In the genomic region with DNA sequence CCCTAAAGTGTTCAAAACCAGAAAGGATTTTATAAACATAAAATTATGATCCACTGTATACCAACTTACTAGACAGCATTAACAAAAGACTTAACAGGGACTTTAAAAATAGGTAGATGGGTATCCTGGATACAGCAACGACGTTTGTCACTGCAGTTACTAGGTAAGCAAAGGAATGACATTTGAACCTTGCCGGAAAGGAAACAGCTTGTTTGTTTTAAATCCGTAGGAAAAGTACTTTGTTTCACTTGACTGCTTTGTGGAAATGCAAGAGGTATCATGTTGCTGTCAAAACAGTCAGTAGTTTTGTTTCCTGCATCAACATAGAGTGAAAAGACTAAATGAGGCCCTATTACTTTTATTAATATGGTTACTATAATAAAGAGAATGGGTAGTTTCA, we compare ENCODE assay signal across 8 cellular contexts.
DNase-seq lines count a peak whose midpoint lies in the region; ATAC-seq and TF ChIP-seq lines count a peak whose summit lies in the region.

No MANE protein-coding gene starts in this region.

- POLR2A ChIA-PET in WTC11 (lab: Charles Lee), result no interaction called here

- H3K4me2 ChIP-seq in GM23338, result no peak overlapping the region

- ATAC-seq in GM23338 (no peak), WTC11 (no peak), GM18511 (IDR thresholded peaks at IDR 0.05; ENCODE audit: unreplicated experiment) (no peak)

- H3K4me3 ChIP-seq in GM23338, result no peak overlapping the region
- H3K4me3 ChIP-seq in endodermal cell (ENCODE audit: low read length), result no peak overlapping the region
- no peak overlapping the region for H3K4me3 ChIP-seq in HAP-1

- no peaks in the 10 kb centered on the region for H4K20me1 ChIP-seq in GM23338 (replicated peaks; ENCODE audit: insufficient read depth)

- peak; percentile 28 for DNase-seq in GM23338 (ENCODE audit: low spot score)
- DNase-seq in WTC11 (ENCODE audit: low spot score), result no peak
- DNase-seq in kidney tubule cell (ENCODE audit: low spot score), result peak; percentile 89
- no peak for DNase-seq in NCI-H187 treated with DMSO at 0.1 percent for 48 hours (lab: John Stamatoyannopoulos, UW)
- no peak for DNase-seq in endodermal cell
- DNase-seq in HAP-1 (ENCODE audit: low spot score in 2 of 2), result no peak

- CTCF ChIA-PET in WTC11 (lab: Charles Lee), result no interaction called here

- peaks cover 16% of the 10 kb centered on the region; the same call in 2 of the 3 replicates for H3K4me1 Mint-ChIP-seq in GM23338
- H3K4me1 Mint-ChIP-seq in WTC11, result peaks cover 24% of the 10 kb centered on the region
- H3K4me1 Mint-ChIP-seq in endodermal cell, result peaks cover 6% of the 10 kb centered on the region

- H3K27ac Mint-ChIP-seq in GM23338, result no peak overlapping the region
- 0 out of 2 replicates have a peak overlapping the region, but pooled peaks have one; percentile 53 for H3K27ac Mint-ChIP-seq in WTC11
- H3K27ac Mint-ChIP-seq in endodermal cell, result no peak overlapping the region

- H3K27ac ChIP-seq in 22Rv1 (peak overlapping the region; percentile 46), GM23338 (ENCODE audit: low read depth) (no peak overlapping the region), endodermal cell (ENCODE audit: low read depth, low read length) (no peak overlapping the region)

- no peak overlapping the region for H2AFZ ChIP-seq in GM23338

- 69% methylated on average over 3 to 4 of the region's 4 CpGs for WGBS in endodermal cell (ENCODE audit: insufficient coverage in 1 of 2, insufficient read length in 1 of 2), 2 experiments

- no peaks in the 10 kb centered on the region for H3K9me3 Mint-ChIP-seq in GM23338
- H3K9me3 Mint-ChIP-seq in WTC11, result no peaks in the 10 kb centered on the region
- H3K9me3 Mint-ChIP-seq in endodermal cell, result no peaks in the 10 kb centered on the region

- peaks cover 3% of the 10 kb centered on the region for H3K27me3 Mint-ChIP-seq in GM23338 (ENCODE audit: insufficient read depth, low read depth, poor library complexity)
- no peaks in the 10 kb centered on the region for H3K27me3 Mint-ChIP-seq in WTC11 (ENCODE audit: low read depth)
- no peaks in the 10 kb centered on the region for H3K27me3 Mint-ChIP-seq in endodermal cell (ENCODE audit: insufficient read depth)

- in situ Hi-C loops in HAP-1 (cut with MboI; ENCODE audit: low sequenced_read_pairs), result loop anchor here (25.0 kb wide), 1 partner anchor 224 kb away; the partner anchor contains the start of genes HINT1 and LYRM7

- no peaks in the 10 kb centered on the region for H3K27me3 ChIP-seq in GM23338 (ENCODE audit: insufficient read depth)
- H3K27me3 ChIP-seq in endodermal cell (ENCODE audit: control insufficient read depth, insufficient read depth, low read length, poor library complexity, severe bottlenecking), result no peaks in the 10 kb centered on the region
- no peaks in the 10 kb centered on the region for H3K27me3 ChIP-seq in HAP-1 (ENCODE audit: low read depth)

- H3K4me1 ChIP-seq in GM23338 (ENCODE audit: insufficient read depth), result peaks cover 14% of the 10 kb centered on the region
- peaks cover 3% of the 10 kb centered on the region for H3K4me1 ChIP-seq in endodermal cell (ENCODE audit: control insufficient read depth, insufficient read depth, low read length)
- H3K4me1 ChIP-seq in HAP-1, result no peaks in the 10 kb centered on the region; the same call in 1 of the 2 replicates

- no peaks in the 10 kb centered on the region for H3F3A ChIP-seq in GM23338 (replicated peaks; ENCODE audit: low read depth)

- H3K36me3 ChIP-seq in GM23338 (ENCODE audit: insufficient read depth), result no peaks in the 10 kb centered on the region
- peaks cover 33% of the 10 kb centered on the region for H3K36me3 ChIP-seq in endodermal cell (ENCODE audit: control insufficient read depth, insufficient read depth, low read length)
- peaks cover 9% of the 10 kb centered on the region for H3K36me3 ChIP-seq in HAP-1 (replicated peaks)

- H3K36me3 Mint-ChIP-seq in GM23338 (ENCODE audit: low read depth) (peaks cover 2% of the 10 kb centered on the region; the same call in 1 of the 3 replicates), WTC11 (peaks cover 8% of the 10 kb centered on the region), endodermal cell (ENCODE audit: low read depth) (peaks cover 18% of the 10 kb centered on the region)

- TF ChIP-seq CTCF in 22Rv1 (IDR thresholded peaks at IDR 0.05), result no peak
- TF ChIP-seq CTCF in GM23338 (conservative IDR thresholded peaks at IDR 0.05; ENCODE audit: low read depth in 2 of 2), result no peak
- TF ChIP-seq CTCF in WTC11 (IDR thresholded peaks at IDR 0.05), result no peak
- no peak for TF ChIP-seq CTCF in endodermal cell (conservative IDR thresholded peaks at IDR 0.05)

- H3K9ac ChIP-seq in endodermal cell (ENCODE audit: extremely low read depth, low read length, poor library complexity, severe bottlenecking), result no peak overlapping the region

- no peaks in the 10 kb centered on the region for H3K9me2 ChIP-seq in GM23338 (ENCODE audit: insufficient read depth)

- 0 out of 2 replicates have a peak, but pooled peaks cover 9% of the 10 kb centered on the region for H3K79me2 ChIP-seq in GM23338 (replicated peaks; ENCODE audit: insufficient read depth)

- H3K9me3 ChIP-seq in endodermal cell (ENCODE audit: control insufficient read depth, low read length), result no peaks in the 10 kb centered on the region
- no peaks in the 10 kb centered on the region for H3K9me3 ChIP-seq in HAP-1

- H3K4me3 Mint-ChIP-seq in GM23338, result no peak overlapping the region
- no peak overlapping the region for H3K4me3 Mint-ChIP-seq in WTC11
- no peak overlapping the region for H3K4me3 Mint-ChIP-seq in endodermal cell

TF ChIP-seq in GM23338, 12 proteins besides CTCF, POLR2A, EP300 and RAD21 (continues in another document):
- TF ChIP-seq, protein P1, sequence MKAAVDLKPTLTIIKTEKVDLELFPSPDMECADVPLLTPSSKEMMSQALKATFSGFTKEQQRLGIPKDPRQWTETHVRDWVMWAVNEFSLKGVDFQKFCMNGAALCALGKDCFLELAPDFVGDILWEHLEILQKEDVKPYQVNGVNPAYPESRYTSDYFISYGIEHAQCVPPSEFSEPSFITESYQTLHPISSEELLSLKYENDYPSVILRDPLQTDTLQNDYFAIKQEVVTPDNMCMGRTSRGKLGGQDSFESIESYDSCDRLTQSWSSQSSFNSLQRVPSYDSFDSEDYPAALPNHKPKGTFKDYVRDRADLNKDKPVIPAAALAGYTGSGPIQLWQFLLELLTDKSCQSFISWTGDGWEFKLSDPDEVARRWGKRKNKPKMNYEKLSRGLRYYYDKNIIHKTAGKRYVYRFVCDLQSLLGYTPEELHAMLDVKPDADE (IDR thresholded peaks at IDR 0.05), result no peak
- TF ChIP-seq CREB1 (CRISPR knock-in tag; IDR thresholded peaks at IDR 0.05; ENCODE audit: low read depth), result no peak
- no peak for TF ChIP-seq EZH2phosphoT487 (IDR thresholded peaks at IDR 0.05; ENCODE audit: unreplicated experiment)
- TF ChIP-seq STAT1 (IDR thresholded peaks at IDR 0.05; ENCODE audit: unreplicated experiment), result no peak
- no peak for TF ChIP-seq ZNF114 (CRISPR knock-in tag; IDR thresholded peaks at IDR 0.05)

TF ChIP-seq in WTC11, 78 proteins besides CTCF, POLR2A, EP300 and RAD21:
- TF ChIP-seq ZNF416 (CRISPR knock-in tag; IDR thresholded peaks at IDR 0.05), result no peak
- no peak for TF ChIP-seq JAZF1 (CRISPR knock-in tag; IDR thresholded peaks at IDR 0.05)
- TF ChIP-seq ZMAT4 (CRISPR knock-in tag; IDR thresholded peaks at IDR 0.05), result no peak
- no peak for TF ChIP-seq MXD4 (CRISPR knock-in tag; IDR thresholded peaks at IDR 0.05; ENCODE audit: borderline replicate concordance)
- TF ChIP-seq E2F4 (CRISPR knock-in tag; IDR thresholded peaks at IDR 0.05; ENCODE audit: borderline replicate concordance, low read depth), result no peak
- TF ChIP-seq, protein P2, sequence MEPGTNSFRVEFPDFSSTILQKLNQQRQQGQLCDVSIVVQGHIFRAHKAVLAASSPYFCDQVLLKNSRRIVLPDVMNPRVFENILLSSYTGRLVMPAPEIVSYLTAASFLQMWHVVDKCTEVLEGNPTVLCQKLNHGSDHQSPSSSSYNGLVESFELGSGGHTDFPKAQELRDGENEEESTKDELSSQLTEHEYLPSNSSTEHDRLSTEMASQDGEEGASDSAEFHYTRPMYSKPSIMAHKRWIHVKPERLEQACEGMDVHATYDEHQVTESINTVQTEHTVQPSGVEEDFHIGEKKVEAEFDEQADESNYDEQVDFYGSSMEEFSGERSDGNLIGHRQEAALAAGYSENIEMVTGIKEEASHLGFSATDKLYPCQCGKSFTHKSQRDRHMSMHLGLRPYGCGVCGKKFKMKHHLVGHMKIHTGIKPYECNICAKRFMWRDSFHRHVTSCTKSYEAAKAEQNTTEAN (CRISPR knock-in tag; IDR thresholded peaks at IDR 0.05), result no peak
- TF ChIP-seq, protein P3, sequence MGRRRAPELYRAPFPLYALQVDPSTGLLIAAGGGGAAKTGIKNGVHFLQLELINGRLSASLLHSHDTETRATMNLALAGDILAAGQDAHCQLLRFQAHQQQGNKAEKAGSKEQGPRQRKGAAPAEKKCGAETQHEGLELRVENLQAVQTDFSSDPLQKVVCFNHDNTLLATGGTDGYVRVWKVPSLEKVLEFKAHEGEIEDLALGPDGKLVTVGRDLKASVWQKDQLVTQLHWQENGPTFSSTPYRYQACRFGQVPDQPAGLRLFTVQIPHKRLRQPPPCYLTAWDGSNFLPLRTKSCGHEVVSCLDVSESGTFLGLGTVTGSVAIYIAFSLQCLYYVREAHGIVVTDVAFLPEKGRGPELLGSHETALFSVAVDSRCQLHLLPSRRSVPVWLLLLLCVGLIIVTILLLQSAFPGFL (CRISPR knock-in tag; IDR thresholded peaks at IDR 0.05; ENCODE audit: borderline replicate concordance), result no peak
- TF ChIP-seq NFE2L1 (CRISPR knock-in tag; IDR thresholded peaks at IDR 0.05), result no peak
- no peak for TF ChIP-seq NR3C1 (CRISPR knock-in tag; conservative IDR thresholded peaks at IDR 0.05; ENCODE audit: low read depth)
- no peak for TF ChIP-seq NR2C2 (CRISPR knock-in tag; IDR thresholded peaks at IDR 0.05)
TF ChIP-seq in WTC11: peak in this region for 0.

Comparison
In these comparisons a context has a peak if more than half of its experiments do, and no peak if none do; other contexts are left out.
1. DNase-seq: peak in GM23338 (single experiment) and kidney tubule cell (single experiment); none in WTC11 (single experiment), NCI-H187 treated with DMSO at 0.1 percent for 48 hours (single experiment), endodermal cell (single experiment) and HAP-1 (0 of 2).